Comparison of ENCODE assay signal across 8 cellular contexts in genomic region chr15:52922871-52923270, GRCh38.
"Had no signal": no experiment of that assay in that cellular context is flagged by ENCODE, and none has a peak within 500 bp of the region (broad histone marks: within the 10 kb centered on the region; RNA-seq: fewer than 3 reads in every experiment).

No MANE protein-coding gene starts in this region.

- H3K4me1 ChIP-seq: HAP-1 had no signal

- H3K4me3 Mint-ChIP-seq: HFFc6 had no signal

- H3K9me3 ChIP-seq: HAP-1 had no signal

- ATAC-seq: HCT116, K562 had no signal

- DNase-seq: GOT3, H7, HFFc6, IMR-90, KG1 had no signal

- H3K36me3 ChIP-seq: HAP-1 had no signal

- H3K27ac Mint-ChIP-seq: HFFc6 had no signal

- H3K4me3 ChIP-seq: HAP-1, K562 had no signal
